13 cellular contexts compared by ENCODE assay signal in the genomic region with DNA sequence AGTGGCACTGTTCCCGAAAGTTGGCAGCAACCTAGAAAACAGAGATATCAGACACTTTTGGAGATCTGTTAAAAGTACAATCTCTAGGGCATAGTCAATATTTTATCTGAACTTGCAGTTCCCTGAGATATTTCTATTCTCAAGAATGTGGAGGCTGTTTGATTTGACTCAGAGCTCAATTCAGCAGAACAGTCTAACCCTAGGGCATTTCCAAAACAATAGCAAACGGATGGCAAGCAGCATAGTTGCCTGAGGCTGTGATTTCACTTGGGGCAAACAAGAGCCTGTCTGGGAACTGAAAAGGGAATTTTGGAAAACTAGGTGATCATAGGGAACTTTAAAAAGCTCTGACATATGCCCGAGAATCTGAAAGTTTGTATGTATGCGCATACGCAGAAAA.
"Had no signal": no experiment of that assay in that cellular context is flagged by ENCODE, and none has a peak within 500 bp of the region (broad histone marks: within the 10 kb centered on the region; RNA-seq: fewer than 3 reads in every experiment).

No MANE protein-coding gene starts in this region.

- H3K36me3 Mint-ChIP-seq: activated naive CD8-positive, alpha-beta T cell treated with anti-CD3 and anti-CD28 coated beads for 36 hours had no signal

- H3K27me3 ChIP-seq: brain microvascular endothelial cell had no signal

- ATAC-seq: activated CD4-positive, CD25-positive, alpha-beta regulatory T cell treated with anti-CD3 and anti-CD28 coated beads, Interleukin-2, amount 50 U/mL, for 24 hours; effector memory CD8-positive, alpha-beta T cell had no signal

- H3K9me3 Mint-ChIP-seq: dendritic cell treated with granulocyte-macrophage colony-stimulating factor and Interleukin-4, amounts not matched to agents 40 ng/mL and 50 ng/mL, for 4 days had no signal

- H3K27ac Mint-ChIP-seq: activated naive CD8-positive, alpha-beta T cell treated with anti-CD3 and anti-CD28 coated beads for 36 hours; dendritic cell treated with granulocyte-macrophage colony-stimulating factor and Interleukin-4, amounts not matched to agents 40 ng/mL and 50 ng/mL, for 4 days; effector memory CD8-positive, alpha-beta T cell; nephron; T-helper 1 cell treated with Interleukin-12 subunit alpha and Interleukin-12 subunit beta and Interleukin-4 antibody, amounts not matched to agents 30 μg/mL and 1 μg/mL, for 36 hours had no signal

- H3K4me1 Mint-ChIP-seq: activated naive CD8-positive, alpha-beta T cell treated with anti-CD3 and anti-CD28 coated beads for 36 hours; nephron had no signal

- H3K27ac ChIP-seq: brain microvascular endothelial cell had no signal

- H3K36me3 ChIP-seq: brain microvascular endothelial cell had no signal

- DNase-seq: activated gamma-delta T cell treated with Interleukin-2 at 50 U/mL for 16 hours; activated naive CD8-positive, alpha-beta T cell treated with anti-CD3 and anti-CD28 coated beads for 36 hours; activated T-cell treated with anti-CD3 and anti-CD28 coated beads, Interleukin-2, amount 50 U/mL, for 1 hour; brain microvascular endothelial cell; cerebellar nuclear complex; effector memory CD8-positive, alpha-beta T cell; erythroblast; hippocampal formation; stimulated activated CD4-positive, alpha-beta T cell treated with anti-CD3 and anti-CD28 coated beads, Interleukin-4, amount 100 ng/mL, for 4 hours had no signal

- H3K27me3 Mint-ChIP-seq: activated naive CD8-positive, alpha-beta T cell treated with anti-CD3 and anti-CD28 coated beads for 36 hours; dendritic cell treated with granulocyte-macrophage colony-stimulating factor and Interleukin-4, amounts not matched to agents 40 ng/mL and 50 ng/mL, for 4 days; effector memory CD8-positive, alpha-beta T cell had no signal

- H3K4me3 Mint-ChIP-seq: activated naive CD8-positive, alpha-beta T cell treated with anti-CD3 and anti-CD28 coated beads for 36 hours; dendritic cell treated with granulocyte-macrophage colony-stimulating factor and Interleukin-4, amounts not matched to agents 40 ng/mL and 50 ng/mL, for 4 days; effector memory CD8-positive, alpha-beta T cell; nephron; T-helper 1 cell treated with Interleukin-12 subunit alpha and Interleukin-12 subunit beta and Interleukin-4 antibody, amounts not matched to agents 30 μg/mL and 1 μg/mL, for 36 hours had no signal
